10 cellular contexts compared by ENCODE assay signal in the genomic region with DNA sequence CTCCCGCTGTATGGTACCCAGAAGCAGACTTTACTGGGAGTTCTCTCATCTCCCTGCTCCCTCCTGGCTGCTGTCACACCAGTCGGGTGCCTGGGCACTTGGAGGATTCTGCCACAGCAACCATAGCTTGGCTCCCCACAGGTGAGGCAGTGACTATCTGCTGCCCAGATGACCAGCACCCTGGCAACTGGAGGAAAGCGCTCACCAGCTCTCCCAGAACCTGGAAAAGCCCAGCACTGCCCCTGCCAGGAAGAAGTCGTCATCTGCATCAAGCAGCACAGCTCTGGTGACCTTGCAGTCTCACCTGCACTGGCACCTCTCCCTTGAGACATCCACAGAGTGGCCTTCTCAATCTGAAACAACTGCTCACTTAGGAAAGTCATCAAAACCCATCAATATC. TPM values are rescaled to one million over a fixed set of nuclear protein-coding genes. Genes with fewer than 3 reads are reported as not detected.
DNase-seq lines count a peak whose midpoint lies in the region; ATAC-seq and TF ChIP-seq lines count a peak whose summit lies in the region.
"Had no signal": no experiment of that assay in that cellular context is flagged by ENCODE, and none has a peak within 500 bp of the region (broad histone marks: within the 10 kb centered on the region; RNA-seq: fewer than 3 reads in every experiment).

No MANE protein-coding gene starts in this region.

- intact Hi-C loops in HCT116 (cut with micrococcal nuclease) (loop anchor here (1.0 kb wide), 1 partner anchor 249 kb away; no protein-coding TSS in a partner anchor), ascending aorta (cut with DNase I) (loop anchor here (5.0 kb wide), 1 partner anchor 83 kb away; no protein-coding TSS in a partner anchor), mucosa of descending colon (cut with DNase I, micrococcal nuclease) (no loop called here), lower leg skin (cut with DNase I; ENCODE audit: low total_unique reads) (no loop called here)

- in situ Hi-C loops in KBM-7 (cut with MboI; ENCODE audit: low pct_unique_long_range_greater_than_20kb, low sequenced_read_pairs), result no loop called here

- no peaks in the 10 kb centered on the region for H4K20me1 ChIP-seq in HCT116 (ENCODE audit: insufficient read depth)

- H3K27me3 ChIP-seq in HCT116 (ENCODE audit: insufficient read depth, low read length), result no peaks in the 10 kb centered on the region
- no peaks in the 10 kb centered on the region for H3K27me3 ChIP-seq in ascending aorta
- H3K27me3 ChIP-seq in H7 (ENCODE audit: control insufficient read depth, insufficient read depth, low read length), result no peaks in the 10 kb centered on the region

- H3K9me3 ChIP-seq in HCT116 (ENCODE audit: control insufficient read depth in 1 of 2, insufficient read depth in 1 of 2, low read depth in 1 of 2, low read length in 2 of 2) (no peaks in the 10 kb centered on the region), ascending aorta (no peaks in the 10 kb centered on the region), mucosa of descending colon (no peaks in the 10 kb centered on the region)

- peak; percentile 24 to 39 (median 29); a peak in 3 of 6 replicates for TF ChIP-seq CTCF in HCT116 (IDR thresholded peaks at IDR 0.05 in 2 of 3, conservative IDR thresholded peaks at IDR 0.05 in 1 of 3; ENCODE audit: borderline replicate concordance in 1 of 3, insufficient read depth in 1 of 3, low read depth in 2 of 3, low read length in 2 of 3)
- TF ChIP-seq CTCF in ascending aorta (IDR thresholded peaks at IDR 0.05), result no peak
- TF ChIP-seq CTCF in mucosa of descending colon (IDR thresholded peaks at IDR 0.05), result no peak
- no peak for TF ChIP-seq CTCF in lower leg skin (IDR thresholded peaks at IDR 0.05)

- CTCF ChIA-PET in HCT116 (lab: Charles Lee), result interaction anchor here (0.8 to 2.1 kb wide), 9 partner anchors 9 to 722 kb away, joined by 3 to 12 read pairs (median 3); no protein-coding TSS in a partner anchor

- H3K4me1 ChIP-seq in HCT116 (ENCODE audit: control insufficient read depth in 1 of 2, insufficient read depth in 2 of 2, low read length in 2 of 2) (no peaks in the 10 kb centered on the region), ascending aorta (peaks cover 48 to 70% of the 10 kb centered on the region in 2 donors), mucosa of descending colon (ENCODE audit: low read depth) (no peaks in the 10 kb centered on the region)

- H3K9me2 ChIP-seq in HCT116 (ENCODE audit: insufficient read depth), result no peaks in the 10 kb centered on the region

- H3K9ac ChIP-seq in HCT116 (ENCODE audit: low read length), result no peak overlapping the region

- no peak overlapping the region for H3K4me3 ChIP-seq in HCT116 (replicated peaks in 1 of 2; ENCODE audit: low read depth in 1 of 2, low read length in 2 of 2)
- no peak overlapping the region for H3K4me3 ChIP-seq in ascending aorta
- H3K4me3 ChIP-seq in mucosa of descending colon, result no peak overlapping the region
- no peak overlapping the region for H3K4me3 ChIP-seq in lower leg skin (ENCODE audit: low read depth, poor library complexity, severe bottlenecking)
- no peak overlapping the region for H3K4me3 ChIP-seq in H7 (ENCODE audit: insufficient read depth, low read depth, low read length)

- no peaks in the 10 kb centered on the region for H3K79me2 ChIP-seq in HCT116 (ENCODE audit: insufficient read depth, low read length)

- POLR2A ChIA-PET in HCT116 (lab: Charles Lee), result no interaction called here

- RAD21 ChIA-PET in HCT116 (lab: Charles Lee; ENCODE audit: low non-redundant PET in 1 of 2, low total read pairs in 2 of 2, uncharacterized antibody in 2 of 2, unreplicated experiment in 2 of 2), result no interaction called here

- 83 to 89% methylated on average over 4 of the region's 4 CpGs for WGBS in lower leg skin, 2 donors

- TF ChIP-seq RAD21 in HCT116 (IDR thresholded peaks at IDR 0.05; ENCODE audit: low read depth), result peak; percentile 67

- DNase-seq in COLO668 (lab: John Stamatoyannopoulos, UW; ENCODE audit: unreplicated experiment), result peak; percentile 34
- no peak for DNase-seq in HCT116 (ENCODE audit: low read depth, low spot score)
- no peak for DNase-seq in ascending aorta (ENCODE audit: low spot score in 2 of 2)
- DNase-seq in mucosa of descending colon, result peak in 1 of 3 donors; percentile 62
- DNase-seq in KBM-7, result no peak
- no peak for DNase-seq in lower leg skin (ENCODE audit: low spot score in 2 of 2)
- DNase-seq in H7, result no peak
- DNase-seq: NCI-H187 had no signal

- H3K4me2 ChIP-seq in HCT116 (ENCODE audit: low read length), result no peak overlapping the region

- TF ChIP-seq POLR2A in HCT116 (IDR thresholded peaks at IDR 0.05; ENCODE audit: borderline replicate concordance, extremely low read depth, insufficient read depth, insufficient read length) (no peak), lower leg skin (IDR thresholded peaks at IDR 0.05) (no peak)

- no peak overlapping the region for H3K27ac ChIP-seq in HCT116 (ENCODE audit: low read depth, low read length)
- peak overlapping the region; percentile 91 to 95 for H3K27ac ChIP-seq in ascending aorta

- H2AFZ ChIP-seq in HCT116 (ENCODE audit: low read depth, low read length, poor library complexity, severe bottlenecking), result no peak overlapping the region

- H3K36me3 ChIP-seq in HCT116 (ENCODE audit: control insufficient read depth in 1 of 2, insufficient read depth in 2 of 2, low read length in 2 of 2) (no peaks in the 10 kb centered on the region), ascending aorta (peaks cover 0 to 6% of the 10 kb centered on the region in 2 donors), mucosa of descending colon (ENCODE audit: low read depth) (no peaks in the 10 kb centered on the region), H7 (replicated peaks; ENCODE audit: control insufficient read depth, insufficient read depth, low read length) (no peaks in the 10 kb centered on the region)

- ATAC-seq in HCT116, result peak; percentile 69
- ATAC-seq in mucosa of descending colon, result peak; percentile 83
- ATAC-seq in HG03565 (IDR thresholded peaks at IDR 0.05; ENCODE audit: unreplicated experiment), result no peak
- ATAC-seq: CD8-positive, alpha-beta T cell had no signal

- no TSS peak for BruUV-seq in HCT116 (replicated peaks; lab: Mats Ljungman, UMichigan)

TF ChIP-seq in HCT116, 20 proteins besides CTCF, POLR2A, EP300 and RAD21:
- TF ChIP-seq TCF7L2 (IDR thresholded peaks at IDR 0.05; ENCODE audit: borderline replicate concordance, extremely low read depth, insufficient read depth, insufficient read length) (no peak), EZH2 (IDR thresholded peaks at IDR 0.05) (no peak), SRF (IDR thresholded peaks at IDR 0.05; ENCODE audit: low read depth) (no peak), CEBPB (IDR thresholded peaks at IDR 0.05; ENCODE audit: low read depth) (no peak), EZH2phosphoT487 (IDR thresholded peaks at IDR 0.05; ENCODE audit: borderline replicate concordance) (no peak), CBX3 (IDR thresholded peaks at IDR 0.05; ENCODE audit: low read depth) (no peak)
- TF ChIP-seq, protein P1, sequence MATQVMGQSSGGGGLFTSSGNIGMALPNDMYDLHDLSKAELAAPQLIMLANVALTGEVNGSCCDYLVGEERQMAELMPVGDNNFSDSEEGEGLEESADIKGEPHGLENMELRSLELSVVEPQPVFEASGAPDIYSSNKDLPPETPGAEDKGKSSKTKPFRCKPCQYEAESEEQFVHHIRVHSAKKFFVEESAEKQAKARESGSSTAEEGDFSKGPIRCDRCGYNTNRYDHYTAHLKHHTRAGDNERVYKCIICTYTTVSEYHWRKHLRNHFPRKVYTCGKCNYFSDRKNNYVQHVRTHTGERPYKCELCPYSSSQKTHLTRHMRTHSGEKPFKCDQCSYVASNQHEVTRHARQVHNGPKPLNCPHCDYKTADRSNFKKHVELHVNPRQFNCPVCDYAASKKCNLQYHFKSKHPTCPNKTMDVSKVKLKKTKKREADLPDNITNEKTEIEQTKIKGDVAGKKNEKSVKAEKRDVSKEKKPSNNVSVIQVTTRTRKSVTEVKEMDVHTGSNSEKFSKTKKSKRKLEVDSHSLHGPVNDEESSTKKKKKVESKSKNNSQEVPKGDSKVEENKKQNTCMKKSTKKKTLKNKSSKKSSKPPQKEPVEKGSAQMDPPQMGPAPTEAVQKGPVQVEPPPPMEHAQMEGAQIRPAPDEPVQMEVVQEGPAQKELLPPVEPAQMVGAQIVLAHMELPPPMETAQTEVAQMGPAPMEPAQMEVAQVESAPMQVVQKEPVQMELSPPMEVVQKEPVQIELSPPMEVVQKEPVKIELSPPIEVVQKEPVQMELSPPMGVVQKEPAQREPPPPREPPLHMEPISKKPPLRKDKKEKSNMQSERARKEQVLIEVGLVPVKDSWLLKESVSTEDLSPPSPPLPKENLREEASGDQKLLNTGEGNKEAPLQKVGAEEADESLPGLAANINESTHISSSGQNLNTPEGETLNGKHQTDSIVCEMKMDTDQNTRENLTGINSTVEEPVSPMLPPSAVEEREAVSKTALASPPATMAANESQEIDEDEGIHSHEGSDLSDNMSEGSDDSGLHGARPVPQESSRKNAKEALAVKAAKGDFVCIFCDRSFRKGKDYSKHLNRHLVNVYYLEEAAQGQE (IDR thresholded peaks at IDR 0.05; ENCODE audit: low read depth), result no peak
- TF ChIP-seq, protein P2, sequence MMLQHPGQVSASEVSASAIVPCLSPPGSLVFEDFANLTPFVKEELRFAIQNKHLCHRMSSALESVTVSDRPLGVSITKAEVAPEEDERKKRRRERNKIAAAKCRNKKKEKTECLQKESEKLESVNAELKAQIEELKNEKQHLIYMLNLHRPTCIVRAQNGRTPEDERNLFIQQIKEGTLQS (IDR thresholded peaks at IDR 0.05), result no peak
TF ChIP-seq in HCT116: peak in this region for 0.

RNA-seq across cellular contexts. Expression of a gene that starts 31.9 kb away (rescaled TPM):
- 15.9 TPM for total RNA-seq in HCT116 (2021; ENCODE audit: unreplicated experiment)
- 3.3 and 4.7 TPM in 2 replicates for polyA plus RNA-seq in HCT116 (2012)
- total RNA-seq in ascending aorta, result 37.8 TPM
- 10 to 100 TPM; 39.0 to 75.1 (median 63.6) TPM for total RNA-seq in mucosa of descending colon
- total RNA-seq in lower leg skin, result 10 to 100 TPM; 31.6 to 40.9 (median 35.9) TPM
- 6.7 and 11.5 TPM in 2 replicates for total RNA-seq in H7 (2014; rRNA removed; shearing (Covaris generic))

RNA-seq across cellular contexts. Expression of a gene that starts 48.3 kb away (rescaled TPM):
- total RNA-seq in HCT116 (2021; ENCODE audit: unreplicated experiment), result 3.3 TPM
- 1.9 and 2.6 TPM in 2 replicates for polyA plus RNA-seq in HCT116 (2012)
- 280 TPM for total RNA-seq in ascending aorta
- total RNA-seq in mucosa of descending colon, result 10 to 100 TPM in 2 of 3 donors, 1 to 10 TPM in 1; 6.1 to 56.7 (median 18.6) TPM
- 100 to 1,000 TPM in 1 of 4 donors, 10 to 100 TPM in 3; 26.3 to 128 (median 44.5) TPM for total RNA-seq in lower leg skin
- total RNA-seq in H7 (2014; rRNA removed; shearing (Covaris generic)), result 1.4 and 2.3 TPM in 2 replicates

Comparison
In these comparisons a context has a peak if more than half of its experiments do, and no peak if none do; other contexts are left out.
1. CTCF ChIP-seq: peak in HCT116 (3 of 3); none in ascending aorta (0 of 3), mucosa of descending colon (single experiment) and lower leg skin (0 of 3).
2. intact Hi-C loops: an anchor here in HCT116 (1.0 kb wide) and ascending aorta (5.0 kb wide); none called in mucosa of descending colon and lower leg skin.